Comparison of ENCODE assay signal across 12 cellular contexts in the genomic region with DNA sequence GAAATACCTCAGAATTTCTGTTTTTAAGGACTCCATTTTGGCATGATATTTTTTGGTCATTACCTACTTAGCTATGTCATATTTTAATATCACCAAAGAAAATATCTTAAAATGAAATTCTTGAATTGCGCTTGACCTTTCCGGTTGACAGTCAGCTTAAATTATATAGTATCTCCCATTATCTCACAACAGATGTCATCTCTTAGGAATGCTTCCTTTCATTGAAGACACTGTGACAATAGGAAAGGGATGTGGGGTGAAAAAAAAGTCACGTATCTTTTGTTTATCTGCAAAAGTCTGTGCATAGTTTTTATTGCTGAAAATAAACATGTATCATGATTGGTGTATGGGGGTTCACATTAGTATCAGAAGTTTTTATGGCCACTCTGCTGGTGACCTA.
"Had no signal": no experiment of that assay in that cellular context is flagged by ENCODE, and none has a peak within 500 bp of the region (broad histone marks: within the 10 kb centered on the region; RNA-seq: fewer than 3 reads in every experiment).

No MANE protein-coding gene starts in this region.

- H3K27ac Mint-ChIP-seq: activated T-helper 17 cell treated with anti-CD3 and anti-CD28 coated beads, Interleukin-2, amount 50 U/mL, for 72 hours; stimulated activated naive CD8-positive, alpha-beta T cell treated with anti-CD3 and anti-CD28 coated beads, Interleukin-15, amount 100 ng/mL, for 72 hours; T-cell had no signal

- H3K9me3 Mint-ChIP-seq: activated T-helper 17 cell treated with anti-CD3 and anti-CD28 coated beads, Interleukin-2, amount 50 U/mL, for 72 hours; stimulated activated naive CD8-positive, alpha-beta T cell treated with anti-CD3 and anti-CD28 coated beads, Interleukin-15, amount 100 ng/mL, for 72 hours; T-cell had no signal

- H3K4me3 Mint-ChIP-seq: activated T-helper 17 cell treated with anti-CD3 and anti-CD28 coated beads, Interleukin-2, amount 50 U/mL, for 72 hours; stimulated activated naive CD8-positive, alpha-beta T cell treated with anti-CD3 and anti-CD28 coated beads, Interleukin-15, amount 100 ng/mL, for 72 hours; T-cell had no signal

- H3K4me1 ChIP-seq: right lobe of liver, upper lobe of left lung had no signal

- H3K27me3 ChIP-seq: esophagus muscularis mucosa, right lobe of liver, spleen, upper lobe of left lung had no signal

- H3K4me3 ChIP-seq: esophagus muscularis mucosa, right lobe of liver, spleen, upper lobe of left lung had no signal

- ATAC-seq: activated T-helper 17 cell treated with anti-CD3 and anti-CD28 coated beads, Interleukin-2, amount 50 U/mL, for 72 hours; stimulated activated naive CD8-positive, alpha-beta T cell treated with anti-CD3 and anti-CD28 coated beads, Interleukin-15, amount 100 ng/mL, for 72 hours; T-cell had no signal

- H3K9me3 ChIP-seq: esophagus muscularis mucosa, right lobe of liver, spleen, upper lobe of left lung had no signal

- H3K27ac ChIP-seq: esophagus muscularis mucosa, right lobe of liver, spleen, upper lobe of left lung had no signal

- DNase-seq: activated CD4-positive, CD25-positive, alpha-beta regulatory T cell treated with anti-CD3 and anti-CD28 coated beads, Interleukin-2, amount 50 U/mL, for 72 hours; activated naive CD4-positive, alpha-beta T cell treated with anti-CD3 and anti-CD28 coated beads, Interleukin-2, amount 50 U/mL, for 16 hours; kidney glomerular epithelial cell; midbrain; right lobe of liver; spleen; stimulated activated naive CD8-positive, alpha-beta T cell treated with anti-CD3 and anti-CD28 coated beads, Interleukin-15, amount 100 ng/mL, for 72 hours; T-cell; T-helper 9 cell; upper lobe of left lung had no signal

- H3K36me3 ChIP-seq: esophagus muscularis mucosa, right lobe of liver, spleen, upper lobe of left lung had no signal

- H3K27me3 Mint-ChIP-seq: activated T-helper 17 cell treated with anti-CD3 and anti-CD28 coated beads, Interleukin-2, amount 50 U/mL, for 72 hours; stimulated activated naive CD8-positive, alpha-beta T cell treated with anti-CD3 and anti-CD28 coated beads, Interleukin-15, amount 100 ng/mL, for 72 hours; T-cell had no signal
